In genomic region chr17:82333279-82334171, GRCh38 we compare ENCODE assay signal across 8 cellular contexts. TPM values are rescaled to one million over a fixed set of nuclear protein-coding genes. Genes with fewer than 3 reads are reported as not detected.
DNase-seq lines count a peak whose midpoint lies in the region; TF ChIP-seq lines count a peak whose summit lies in the region.

TSS of gene SECTM1 (minus strand) at chr17:82333766. CDS start at chr17:82327240, 6,526 bp downstream.

- H3K4me3 ChIP-seq in WI38 (ENCODE audit: low read depth, low read length) (peak within 1 kb of the TSS; percentile 57), foreskin fibroblast (ENCODE audit: low read depth in 1 of 2, low read length in 2 of 2) (peak within 1 kb of the TSS; percentile 62 to 80), ovary (peak within 1 kb of the TSS; percentile 59)

- no peak for TF ChIP-seq CTCF in WI38 (IDR thresholded peaks at IDR 0.05; ENCODE audit: low read depth, low read length)
- TF ChIP-seq CTCF in foreskin fibroblast (IDR thresholded peaks at IDR 0.05; ENCODE audit: low read depth, low read length) = no peak
- no peak for TF ChIP-seq CTCF in ovary (IDR thresholded peaks at IDR 0.05)

- WGBS in ovary, 3 donors = 1 to 2% (median 1%) methylated on average over 49 to 90 of the region's 90 CpGs

- no peaks in the 10 kb centered on the region for H3K36me3 ChIP-seq in ovary

- TF ChIP-seq EP300 in ovary (IDR thresholded peaks at IDR 0.05) = no peak

- H3K27me3 ChIP-seq in ovary = no peaks in the 10 kb centered on the region

- TF ChIP-seq POLR2A in ovary (IDR thresholded peaks at IDR 0.05) = no peak

- peaks cover 22% of the 10 kb centered on the region for H3K4me1 ChIP-seq in ovary (ENCODE audit: insufficient read depth)

- no peaks in the 10 kb centered on the region for H3K9me3 ChIP-seq in ovary

- intact Hi-C loops in ovary (cut with DNase I) = no loop called here

- H3K27ac ChIP-seq in ovary = peak within 1 kb of the TSS in 1 of 2 donors; percentile 48

- DNase-seq in DMS 273 (lab: John Stamatoyannopoulos, UW; ENCODE audit: unreplicated experiment) (peak; percentile 43), DMS 273 treated with DMSO at 0.1 percent for 48 hours (lab: John Stamatoyannopoulos, UW) (no peak), foreskin fibroblast (peak; percentile 34 to 83), ovary (peak; percentile 65 to 82 (median 73)), iPS-NIHi7 (ENCODE audit: extremely low spot score) (no peak), activated gamma-delta T cell treated with Interleukin-2 at 50 U/mL for 16 hours (no peak)
- DNase-seq in activated CD8-positive, alpha-beta memory T cell treated with anti-CD3 and anti-CD28 coated beads for 24 hours = no peak

RNA-seq across cellular contexts. Expression of gene SECTM1, which starts in this region (rescaled TPM):
- 10 to 100 TPM in 1 of 7 donors, 1 to 10 TPM in 6; 3.9 to 20.8 (median 9.1) TPM for total RNA-seq in ovary
- polyA plus RNA-seq in ovary = 1 to 10 TPM; 2.1 to 7.9 TPM

Comparison
In these comparisons a context has a peak if more than half of its experiments do, and no peak if none do; other contexts are left out.
1. DNase-seq: peak in DMS 273 (single experiment), foreskin fibroblast (2 of 2) and ovary (5 of 5); none in DMS 273 treated with DMSO at 0.1 percent for 48 hours (single experiment), iPS-NIHi7 (single experiment), activated gamma-delta T cell treated with Interleukin-2 at 50 U/mL for 16 hours (single experiment) and activated CD8-positive, alpha-beta memory T cell treated with anti-CD3 and anti-CD28 coated beads for 24 hours (single experiment).
2. Peak in every context shown above with its lines, with median percentiles within 50 percentile points of each other: H3K4me3 ChIP-seq.